Comparison of ENCODE assay signal across 1 cellular context in genomic region chr10:67917169-67917568, GRCh38.
TF ChIP-seq lines count a peak whose summit lies in the region.

No MANE protein-coding gene starts in this region.

TF ChIP-seq in WTC11, 78 proteins besides CTCF, POLR2A, EP300 and RAD21 (continued from another document):
- TF ChIP-seq, protein P1, sequence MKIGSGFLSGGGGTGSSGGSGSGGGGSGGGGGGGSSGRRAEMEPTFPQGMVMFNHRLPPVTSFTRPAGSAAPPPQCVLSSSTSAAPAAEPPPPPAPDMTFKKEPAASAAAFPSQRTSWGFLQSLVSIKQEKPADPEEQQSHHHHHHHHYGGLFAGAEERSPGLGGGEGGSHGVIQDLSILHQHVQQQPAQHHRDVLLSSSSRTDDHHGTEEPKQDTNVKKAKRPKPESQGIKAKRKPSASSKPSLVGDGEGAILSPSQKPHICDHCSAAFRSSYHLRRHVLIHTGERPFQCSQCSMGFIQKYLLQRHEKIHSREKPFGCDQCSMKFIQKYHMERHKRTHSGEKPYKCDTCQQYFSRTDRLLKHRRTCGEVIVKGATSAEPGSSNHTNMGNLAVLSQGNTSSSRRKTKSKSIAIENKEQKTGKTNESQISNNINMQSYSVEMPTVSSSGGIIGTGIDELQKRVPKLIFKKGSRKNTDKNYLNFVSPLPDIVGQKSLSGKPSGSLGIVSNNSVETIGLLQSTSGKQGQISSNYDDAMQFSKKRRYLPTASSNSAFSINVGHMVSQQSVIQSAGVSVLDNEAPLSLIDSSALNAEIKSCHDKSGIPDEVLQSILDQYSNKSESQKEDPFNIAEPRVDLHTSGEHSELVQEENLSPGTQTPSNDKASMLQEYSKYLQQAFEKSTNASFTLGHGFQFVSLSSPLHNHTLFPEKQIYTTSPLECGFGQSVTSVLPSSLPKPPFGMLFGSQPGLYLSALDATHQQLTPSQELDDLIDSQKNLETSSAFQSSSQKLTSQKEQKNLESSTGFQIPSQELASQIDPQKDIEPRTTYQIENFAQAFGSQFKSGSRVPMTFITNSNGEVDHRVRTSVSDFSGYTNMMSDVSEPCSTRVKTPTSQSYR (CRISPR knock-in tag; IDR thresholded peaks at IDR 0.05) = no peak
